ENCODE assay signal across 15 cellular contexts in the genomic region with DNA sequence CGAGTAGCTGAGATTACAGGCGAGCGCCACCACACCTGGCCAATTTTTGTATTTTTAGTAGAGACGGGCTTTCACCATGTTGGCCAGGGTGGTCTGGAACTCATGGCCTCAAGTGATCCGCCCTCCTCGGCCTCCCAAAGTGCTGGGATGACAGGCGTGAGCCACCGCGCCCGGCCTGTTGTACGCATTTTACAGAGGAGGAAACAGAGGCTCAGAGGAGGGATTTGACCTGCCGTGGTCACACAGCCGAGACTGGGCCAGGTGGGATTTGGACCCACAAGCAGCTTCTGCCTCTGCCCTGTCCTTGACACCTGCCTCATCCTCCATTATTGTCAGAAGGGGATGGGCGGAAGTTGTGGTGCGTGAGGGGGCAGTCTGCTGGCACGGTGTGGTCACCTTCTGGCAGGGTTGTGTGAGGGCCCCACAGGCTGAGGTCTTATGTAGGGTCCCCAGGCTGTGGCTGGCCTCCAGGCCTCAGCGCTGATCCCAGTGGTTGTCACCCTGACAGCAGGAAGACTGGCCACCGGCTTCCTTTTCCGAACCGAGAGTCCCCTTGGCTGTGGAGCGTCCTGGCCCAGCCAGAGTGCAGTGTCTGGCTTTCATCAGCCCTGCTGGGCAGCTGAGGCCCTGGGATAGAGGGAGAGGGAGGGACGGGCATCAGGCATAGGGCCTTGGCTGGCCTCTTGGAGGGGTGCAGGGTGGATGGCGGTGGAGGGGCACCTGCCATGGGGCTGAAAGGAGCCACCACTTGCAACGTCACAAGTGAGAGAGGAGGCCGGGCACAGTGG. TPM values are rescaled to one million over a fixed set of nuclear protein-coding genes. Genes with fewer than 3 reads are reported as not detected.
DNase-seq lines count a peak whose midpoint lies in the region; ATAC-seq, FAIRE-seq and TF ChIP-seq lines count a peak whose summit lies in the region.
"Had no signal": no experiment of that assay in that cellular context is flagged by ENCODE, and none has a peak within 500 bp of the region (broad histone marks: within the 10 kb centered on the region; RNA-seq: fewer than 3 reads in every experiment).

No MANE protein-coding gene starts in this region.

- peak overlapping the region; percentile 64; the same call in 2 of the 3 replicates for H3K4me2 ChIP-seq in A549

- peak overlapping the region; percentile 4 to 89; a peak in 4 of 6 replicates for H3K27ac ChIP-seq in A549
- peak overlapping the region; percentile 65 for H3K27ac ChIP-seq in cingulate gyrus (ENCODE audit: low read depth, low read length)
- H3K27ac ChIP-seq in gastrocnemius medialis: peak overlapping the region; percentile 98 to 100 (median 98)

- H3K4me3 ChIP-seq in A549 (no peak overlapping the region), gastrocnemius medialis (peak overlapping the region in 3 of 4 donors; percentile 12 to 23 (median 13))

- in situ Hi-C loops in gastrocnemius medialis (cut with MboI; ENCODE audit: low sequenced_read_pairs in 4 of 4): no loop called here

- H3K9me3 ChIP-seq in A549 (no peaks in the 10 kb centered on the region), gastrocnemius medialis (no peaks in the 10 kb centered on the region)

- TF ChIP-seq RAD21 in A549 (conservative IDR thresholded peaks at IDR 0.05 in 1 of 2, IDR thresholded peaks at IDR 0.05 in 1 of 2): no peak

- 93% methylated on average over 21 of the region's 25 CpGs for WGBS in A549 (ENCODE audit: missing lambda C conversion rate)

- H3K4me1 ChIP-seq in A549: peaks cover 60% of the 10 kb centered on the region
- peaks cover 80 to 92% of the 10 kb centered on the region in 2 donors for H3K4me1 ChIP-seq in gastrocnemius medialis

- ATAC-seq in A549: 0 out of 6 replicates have a peak, but pooled peaks of 1 of the 2 experiments have one; percentile 12
- peak; percentile 16 for ATAC-seq in left lobe of liver
- ATAC-seq in gastrocnemius medialis: peak; percentile 12 to 16
- no peak for ATAC-seq in esophagus mucosa
- ATAC-seq: activated CD4-positive, CD25-positive, alpha-beta regulatory T cell treated with anti-CD3 and anti-CD28 coated beads, Interleukin-2, amount 50 U/mL, for 24 hours; activated T-cell treated with anti-CD3 and anti-CD28 coated beads, Interleukin-2, amount 50 U/mL, for 4 hours; effector memory CD8-positive, alpha-beta T cell had no signal

- intact Hi-C loops in gastrocnemius medialis (cut with DNase I; ENCODE audit: low total_unique reads): loop anchor here (1.0 kb wide), 1 partner anchor 23 kb away; no protein-coding TSS in a partner anchor

- no peaks in the 10 kb centered on the region for H3K27me3 ChIP-seq in gastrocnemius medialis

- peaks cover 0 to 7% of the 10 kb centered on the region in 2 donors for H3K36me3 ChIP-seq in gastrocnemius medialis

- DNase-seq in A549 (ENCODE audit: low read depth in 1 of 2, low spot score in 1 of 2) (no peak), left lobe of liver (ENCODE audit: low spot score) (no peak), gastrocnemius medialis (peak in 1 of 2 donors; percentile 80), GM19238 (ENCODE audit: insufficient read length, low spot score) (no peak), SW480 (ENCODE audit: low spot score) (no peak), germinal center (ENCODE audit: low spot score) (no peak)
- DNase-seq: activated T-cell treated with anti-CD3 and anti-CD28 coated beads, Interleukin-2, amount 50 U/mL, for 4 hours; amniotic stem cell; effector memory CD8-positive, alpha-beta T cell; mammary epithelial cell; NCI-H2107 had no signal

- CTCF ChIA-PET in A549 (lab: Yijun Ruan, JAX): interaction anchor here (2.0 kb wide), 1 partner anchor 43 kb away, joined by 10 read pairs; no protein-coding TSS in a partner anchor

- FAIRE-seq in A549 (lab: Jason Lieb, UNC): no peak
- FAIRE-seq: A204.1 had no signal

- TF ChIP-seq POLR2A in A549 (IDR thresholded peaks at IDR 0.05; ENCODE audit: low read length) (no peak), gastrocnemius medialis (IDR thresholded peaks at IDR 0.05) (no peak)

- TF ChIP-seq CTCF in A549 (IDR thresholded peaks at IDR 0.05): no peak
- TF ChIP-seq CTCF in gastrocnemius medialis (IDR thresholded peaks at IDR 0.05 in 4 of 5, conservative IDR thresholded peaks at IDR 0.05 in 1 of 5): no peak

- POLR2A ChIA-PET in A549 (lab: Yijun Ruan, JAX): interaction anchor here (0.7 to 1.4 kb wide), 3 partner anchors 10 to 989 kb away, joined by 3 to 6 read pairs (median 3); no protein-coding TSS in a partner anchor

- TF ChIP-seq EP300 in A549 (IDR thresholded peaks at IDR 0.05): no peak

TF ChIP-seq in A549, 52 proteins besides CTCF, POLR2A, EP300 and RAD21:
- TF ChIP-seq, protein P1, sequence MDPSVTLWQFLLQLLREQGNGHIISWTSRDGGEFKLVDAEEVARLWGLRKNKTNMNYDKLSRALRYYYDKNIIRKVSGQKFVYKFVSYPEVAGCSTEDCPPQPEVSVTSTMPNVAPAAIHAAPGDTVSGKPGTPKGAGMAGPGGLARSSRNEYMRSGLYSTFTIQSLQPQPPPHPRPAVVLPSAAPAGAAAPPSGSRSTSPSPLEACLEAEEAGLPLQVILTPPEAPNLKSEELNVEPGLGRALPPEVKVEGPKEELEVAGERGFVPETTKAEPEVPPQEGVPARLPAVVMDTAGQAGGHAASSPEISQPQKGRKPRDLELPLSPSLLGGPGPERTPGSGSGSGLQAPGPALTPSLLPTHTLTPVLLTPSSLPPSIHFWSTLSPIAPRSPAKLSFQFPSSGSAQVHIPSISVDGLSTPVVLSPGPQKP (IDR thresholded peaks at IDR 0.05; ENCODE audit: low read depth, low read length): no peak
- TF ChIP-seq MYC (IDR thresholded peaks at IDR 0.05; ENCODE audit: borderline replicate concordance, low read length) (no peak), RCOR1 (IDR thresholded peaks at IDR 0.05; ENCODE audit: low read depth, low read length) (no peak), POLR2AphosphoS2 (conservative IDR thresholded peaks at IDR 0.05; ENCODE audit: low read length) (no peak), CHD4 (IDR thresholded peaks at IDR 0.05; ENCODE audit: borderline replicate concordance) (no peak), HOXB5 (CRISPR knock-in tag; IDR thresholded peaks at IDR 0.05) (no peak), ZSCAN20 (CRISPR knock-in tag; IDR thresholded peaks at IDR 0.05) (no peak), ESRRA (IDR thresholded peaks at IDR 0.05; ENCODE audit: borderline replicate concordance, low read length) (no peak), CBX2 (IDR thresholded peaks at IDR 0.05; ENCODE audit: borderline replicate concordance, low read depth) (no peak), HEYL (CRISPR knock-in tag; IDR thresholded peaks at IDR 0.05) (no peak)
- TF ChIP-seq, protein P2, sequence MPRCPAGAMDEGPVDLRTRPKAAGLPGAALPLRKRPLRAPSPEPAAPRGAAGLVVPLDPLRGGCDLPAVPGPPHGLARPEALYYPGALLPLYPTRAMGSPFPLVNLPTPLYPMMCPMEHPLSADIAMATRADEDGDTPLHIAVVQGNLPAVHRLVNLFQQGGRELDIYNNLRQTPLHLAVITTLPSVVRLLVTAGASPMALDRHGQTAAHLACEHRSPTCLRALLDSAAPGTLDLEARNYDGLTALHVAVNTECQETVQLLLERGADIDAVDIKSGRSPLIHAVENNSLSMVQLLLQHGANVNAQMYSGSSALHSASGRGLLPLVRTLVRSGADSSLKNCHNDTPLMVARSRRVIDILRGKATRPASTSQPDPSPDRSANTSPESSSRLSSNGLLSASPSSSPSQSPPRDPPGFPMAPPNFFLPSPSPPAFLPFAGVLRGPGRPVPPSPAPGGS (IDR thresholded peaks at IDR 0.05): no peak
- TF ChIP-seq, protein P3, sequence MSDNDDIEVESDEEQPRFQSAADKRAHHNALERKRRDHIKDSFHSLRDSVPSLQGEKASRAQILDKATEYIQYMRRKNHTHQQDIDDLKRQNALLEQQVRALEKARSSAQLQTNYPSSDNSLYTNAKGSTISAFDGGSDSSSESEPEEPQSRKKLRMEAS (IDR thresholded peaks at IDR 0.05): no peak

RNA-seq across cellular contexts. Expression of a gene that starts 20.3 kb away (rescaled TPM):
- polyA plus RNA-seq in A549 (2011; rRNA removed): 2.6 and 4.7 TPM in 2 replicates
- polyA plus RNA-seq in A549 (2012; cell fraction: cytosol; rRNA removed): 8.9 and 14.2 TPM in 2 replicates
- 20.1 and 22.9 TPM in 2 replicates for polyA plus RNA-seq in A549 (2012; cell fraction: nucleus; rRNA removed)
- 34.6 to 36.4 TPM (median 34.9 TPM) in 3 replicates for polyA plus RNA-seq in A549 (2017; fragmentation: RNase III; extraction: RNeasy Plus Mini Kit Qiagen cat#74134 plus additional on column Dnase treatment)
- 10.5 and 14.6 TPM in 2 replicates for polyA minus RNA-seq in A549 (2011; rRNA and poly(A)+ RNA removed)
- 203 TPM for total RNA-seq in left lobe of liver
- 100 to 1,000 TPM in 3 of 4 donors, 10 to 100 TPM in 1; 90.2 to 403 (median 348) TPM for total RNA-seq in gastrocnemius medialis
- total RNA-seq in esophagus mucosa: 68.2 TPM

Comparison
In these comparisons a context has a peak if more than half of its experiments do, and no peak if none do; other contexts are left out.
1. H3K27ac ChIP-seq: peak in every context shown above with its lines; median percentile 98 in gastrocnemius medialis; 65 in cingulate gyrus; 46 in A549.